Comparison of ENCODE assay signal across 11 cellular contexts in the genomic region with DNA sequence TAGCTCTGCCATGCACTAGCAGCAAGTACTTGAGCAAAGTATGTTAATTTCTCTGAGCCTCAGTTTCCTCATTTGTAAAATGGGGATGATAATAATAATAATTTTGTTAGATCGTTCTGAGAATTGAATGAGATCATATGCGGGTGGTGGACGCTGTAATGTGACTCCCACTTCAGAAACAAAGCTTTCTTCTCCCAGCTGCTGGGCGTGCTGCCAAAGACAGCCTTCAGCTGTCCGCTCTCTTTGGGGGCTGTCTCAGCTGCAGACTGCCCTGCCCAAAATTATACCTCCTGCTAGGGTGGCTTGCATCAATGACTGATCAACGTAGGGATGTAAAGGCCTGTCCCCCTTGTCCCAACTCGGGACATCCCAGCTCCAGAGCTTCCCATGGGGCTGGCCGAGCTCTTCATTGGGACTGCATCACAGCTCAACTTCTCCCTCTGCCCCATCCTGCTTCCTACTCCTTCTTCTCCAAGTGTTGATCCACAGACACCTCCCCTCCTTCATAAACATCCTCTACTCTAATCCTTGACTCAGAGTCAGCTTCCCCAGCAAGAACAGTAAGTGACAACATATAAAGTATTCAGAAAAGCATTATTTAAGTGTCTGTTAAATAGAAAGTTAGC. TPM values are rescaled to one million over a fixed set of nuclear protein-coding genes. Genes with fewer than 3 reads are reported as not detected.
DNase-seq lines count a peak whose midpoint lies in the region; ATAC-seq and TF ChIP-seq lines count a peak whose summit lies in the region.
"Had no signal": no experiment of that assay in that cellular context is flagged by ENCODE, and none has a peak within 500 bp of the region (broad histone marks: within the 10 kb centered on the region; RNA-seq: fewer than 3 reads in every experiment).

No MANE protein-coding gene starts in this region.

- H3K9ac ChIP-seq in smooth muscle cell (ENCODE audit: low read depth), result no peak overlapping the region

- TF ChIP-seq CTCF in natural killer cell (IDR thresholded peaks at IDR 0.05) (no peak), heart right ventricle (IDR thresholded peaks at IDR 0.05) (no peak), RWPE1 (conservative IDR thresholded peaks at IDR 0.05; ENCODE audit: low read depth) (no peak), smooth muscle cell (IDR thresholded peaks at IDR 0.05; ENCODE audit: borderline replicate concordance, insufficient read depth, poor library complexity, severe bottlenecking) (no peak)

- H3K27me3 ChIP-seq in SJCRH30 (no peaks in the 10 kb centered on the region), heart right ventricle (peaks cover 0 to 17% (median 8%) of the 10 kb centered on the region in 7 donors), smooth muscle cell (ENCODE audit: low read depth) (no peaks in the 10 kb centered on the region)

- no peak overlapping the region for H3K27ac Mint-ChIP-seq in natural killer cell treated with Interleukin-12 subunit alpha and Interleukin-12 subunit beta and Interleukin-15 and Interleukin-18, amount 100 ng/mL, for 72 hours
- no peak overlapping the region for H3K27ac Mint-ChIP-seq in natural killer cell

- H3K4me3 Mint-ChIP-seq in natural killer cell treated with Interleukin-12 subunit alpha and Interleukin-12 subunit beta and Interleukin-15 and Interleukin-18, amount 100 ng/mL, for 72 hours, result no peak overlapping the region
- H3K4me3 Mint-ChIP-seq in natural killer cell, result no peak overlapping the region
- H3K4me3 Mint-ChIP-seq: central memory CD8-positive, alpha-beta T cell had no signal

- peaks cover 12 to 33% of the 10 kb centered on the region in 2 donors for H3K27me3 Mint-ChIP-seq in natural killer cell treated with Interleukin-12 subunit alpha and Interleukin-12 subunit beta and Interleukin-15 and Interleukin-18, amount 100 ng/mL, for 72 hours
- peaks cover 20 to 22% of the 10 kb centered on the region in 2 donors for H3K27me3 Mint-ChIP-seq in natural killer cell (ENCODE audit: low read depth in 2 of 2)

- no peak overlapping the region for H3K4me3 ChIP-seq in SJCRH30
- no peak overlapping the region for H3K4me3 ChIP-seq in heart right ventricle
- H3K4me3 ChIP-seq in smooth muscle cell, result no peak overlapping the region

- H3K27ac ChIP-seq in SJCRH30 (peak overlapping the region; percentile 53), heart right ventricle (no peak overlapping the region), RWPE1 (no peak overlapping the region), smooth muscle cell (ENCODE audit: low read depth) (no peak overlapping the region)

- POLR2A ChIA-PET in RWPE1 (lab: Yijun Ruan, JAX; ENCODE audit: low non-redundant PET), result no interaction called here

- no peak for ATAC-seq in natural killer cell treated with Interleukin-12 subunit alpha and Interleukin-12 subunit beta and Interleukin-15 and Interleukin-18, amount 100 ng/mL, for 72 hours
- ATAC-seq in natural killer cell (no peak), heart right ventricle (peak in 5 of 8 donors; percentile 39 to 80 (median 56)), GM18520 (IDR thresholded peaks at IDR 0.05; ENCODE audit: unreplicated experiment) (no peak), HG03175 (IDR thresholded peaks at IDR 0.05; ENCODE audit: unreplicated experiment) (no peak)
- ATAC-seq: left lobe of liver had no signal

- no peaks in the 10 kb centered on the region for H3K36me3 ChIP-seq in SJCRH30
- no peaks in the 10 kb centered on the region for H3K36me3 ChIP-seq in heart right ventricle
- no peaks in the 10 kb centered on the region for H3K36me3 ChIP-seq in smooth muscle cell (ENCODE audit: low read depth)

- WGBS in heart right ventricle, 2 donors, result 13 to 20% methylated on average over 8 of the region's 8 CpGs
- 77% methylated on average over 8 of the region's 8 CpGs for WGBS in smooth muscle cell (ENCODE audit: low lambda C conversion rate)

- no peak overlapping the region for H3K4me2 ChIP-seq in smooth muscle cell

- CTCF ChIA-PET in RWPE1 (lab: Yijun Ruan, JAX), result interaction anchor here (1.8 kb wide), 1 partner anchor 9 kb away, joined by 7 read pairs; no protein-coding TSS in a partner anchor

- H3K79me2 ChIP-seq in smooth muscle cell (ENCODE audit: low read depth), result no peaks in the 10 kb centered on the region

- no peaks in the 10 kb centered on the region for H3K4me1 Mint-ChIP-seq in natural killer cell treated with Interleukin-12 subunit alpha and Interleukin-12 subunit beta and Interleukin-15 and Interleukin-18, amount 100 ng/mL, for 72 hours (ENCODE audit: low read depth in 2 of 2)
- H3K4me1 Mint-ChIP-seq in natural killer cell, result no peaks in the 10 kb centered on the region
- H3K4me1 Mint-ChIP-seq: central memory CD8-positive, alpha-beta T cell had no signal

- H3K9me3 Mint-ChIP-seq in natural killer cell treated with Interleukin-12 subunit alpha and Interleukin-12 subunit beta and Interleukin-15 and Interleukin-18, amount 100 ng/mL, for 72 hours, result no peaks in the 10 kb centered on the region
- H3K9me3 Mint-ChIP-seq in natural killer cell, result no peaks in the 10 kb centered on the region
- H3K9me3 Mint-ChIP-seq: central memory CD8-positive, alpha-beta T cell had no signal

- H4K20me1 ChIP-seq in smooth muscle cell (ENCODE audit: low read depth), result no peaks in the 10 kb centered on the region

- no peak overlapping the region for H2AFZ ChIP-seq in smooth muscle cell (ENCODE audit: low read depth)

- peaks cover 21% of the 10 kb centered on the region for H3K4me1 ChIP-seq in SJCRH30
- peaks cover 0 to 12% (median 7%) of the 10 kb centered on the region in 9 donors for H3K4me1 ChIP-seq in heart right ventricle
- H3K4me1 ChIP-seq in smooth muscle cell (ENCODE audit: low read depth), result no peaks in the 10 kb centered on the region

- no peaks in the 10 kb centered on the region for H3F3A ChIP-seq in smooth muscle cell (ENCODE audit: low read depth)

- peak; percentile 44 for DNase-seq in natural killer cell treated with Interleukin-12 subunit alpha and Interleukin-12 subunit beta and Interleukin-15 and Interleukin-18, amount 100 ng/mL, for 72 hours (ENCODE audit: low spot score)
- no peak for DNase-seq in natural killer cell
- peak; percentile 98 to 99 for DNase-seq in SJCRH30
- DNase-seq in heart right ventricle, result peak; percentile 64 to 65
- no peak for DNase-seq in RWPE1 (ENCODE audit: low spot score)
- DNase-seq in smooth muscle cell (lab: John Stamatoyannopoulos, UW; ENCODE audit: unreplicated experiment), result no peak
- DNase-seq: trophoblast cell had no signal

- no peaks in the 10 kb centered on the region for H3K36me3 Mint-ChIP-seq in natural killer cell treated with Interleukin-12 subunit alpha and Interleukin-12 subunit beta and Interleukin-15 and Interleukin-18, amount 100 ng/mL, for 72 hours
- H3K36me3 Mint-ChIP-seq in natural killer cell, result no peaks in the 10 kb centered on the region

- no peaks in the 10 kb centered on the region for H3K9me3 ChIP-seq in SJCRH30 (replicated peaks)
- H3K9me3 ChIP-seq in heart right ventricle, result peaks cover 0 to 7% (median 0%) of the 10 kb centered on the region in 11 donors
- no peaks in the 10 kb centered on the region for H3K9me3 ChIP-seq in smooth muscle cell (replicated peaks; ENCODE audit: low read depth)

- intact Hi-C loops in natural killer cell (cut with micrococcal nuclease), result no loop called here
- intact Hi-C loops in heart right ventricle (cut with DNase I), result no loop called here

RNA-seq across cellular contexts. Expression of a gene that starts 30.7 kb away (rescaled TPM):
- not detected for total RNA-seq in natural killer cell treated with Interleukin-12 subunit alpha and Interleukin-12 subunit beta and Interleukin-15 and Interleukin-18, amount 100 ng/mL, for 72 hours
- total RNA-seq in natural killer cell (not detected), heart right ventricle (10 to 100 TPM; 40.3 to 81.2 (median 55.9) TPM), smooth muscle cell (not detected in 2 replicates)
- 0.16 and 0.25 TPM in 2 replicates for total RNA-seq in SJCRH30 (2014; rRNA removed; shearing (Covaris generic))
- polyA plus RNA-seq in heart right ventricle (10 to 100 TPM; 39.4 to 53.9 TPM), smooth muscle cell (not detected in 2 replicates)

Comparison
In these comparisons a context has a peak if more than half of its experiments do, and no peak if none do; other contexts are left out.
1. DNase-seq: peak in natural killer cell treated with Interleukin-12 subunit alpha and Interleukin-12 subunit beta and Interleukin-15 and Interleukin-18, amount 100 ng/mL, for 72 hours (single experiment), SJCRH30 (2 of 2) and heart right ventricle (2 of 2); none in natural killer cell (single experiment), RWPE1 (single experiment) and smooth muscle cell (single experiment).
2. ATAC-seq: peak in heart right ventricle (5 of 8); none in natural killer cell treated with Interleukin-12 subunit alpha and Interleukin-12 subunit beta and Interleukin-15 and Interleukin-18, amount 100 ng/mL, for 72 hours (0 of 2), natural killer cell (0 of 3), GM18520 (single experiment) and HG03175 (single experiment).
3. RNA of a gene that starts 30.7 kb away (total RNA-seq): 40.3 to 81.2 TPM in heart right ventricle; 0.16 to 0.25 TPM in SJCRH30, not detected in natural killer cell treated with Interleukin-12 subunit alpha and Interleukin-12 subunit beta and Interleukin-15 and Interleukin-18, amount 100 ng/mL, for 72 hours, not detected in natural killer cell and not detected in smooth muscle cell; every median in the first group is over 10 times any median in the second.